Comparison of ENCODE assay signal across 17 cellular contexts in genomic region chr7:115289966-115290365, GRCh38.
"Had no signal": no experiment of that assay in that cellular context is flagged by ENCODE, and none has a peak within 500 bp of the region (broad histone marks: within the 10 kb centered on the region; RNA-seq: fewer than 3 reads in every experiment).

No MANE protein-coding gene starts in this region.

- DNase-seq: activated B cell treated with CpG ODN at 0.5 μM for 24 hours; activated CD4-positive, alpha-beta memory T cell treated with anti-CD3 and anti-CD28 coated beads for 36 hours; activated CD4-positive, alpha-beta T cell treated with anti-CD3 and anti-CD28 coated beads for 4 hours; activated gamma-delta T cell treated with Interleukin-2 at 50 U/mL for 16 hours; activated T-cell treated with anti-CD3 and anti-CD28 coated beads for 4 hours; amniotic stem cell; brain microvascular endothelial cell; left colon; lower lobe of right lung; stimulated activated naive CD8-positive, alpha-beta T cell treated with anti-CD3 and anti-CD28 coated beads, Interleukin-15, Interleukin-2, amounts not matched to agents 100 U/mL and 50 U/mL, for 24 hours; substantia nigra; T-helper 1 cell; T-helper 9 cell; tibial artery had no signal

- H3K27me3 ChIP-seq: brain microvascular endothelial cell, hepatocyte, tibial artery had no signal

- H3K27ac ChIP-seq: brain microvascular endothelial cell, coronary artery, hepatocyte, lower lobe of right lung, tibial artery had no signal

- H3K36me3 ChIP-seq: brain microvascular endothelial cell, lower lobe of right lung, tibial artery had no signal

- FAIRE-seq: islet of Langerhans had no signal

- H3K4me1 ChIP-seq: lower lobe of right lung, tibial artery had no signal

- H3K4me3 ChIP-seq: coronary artery, hepatocyte, lower lobe of right lung, tibial artery had no signal

- H3K9me3 ChIP-seq: lower lobe of right lung, tibial artery had no signal
